In the genomic region with DNA sequence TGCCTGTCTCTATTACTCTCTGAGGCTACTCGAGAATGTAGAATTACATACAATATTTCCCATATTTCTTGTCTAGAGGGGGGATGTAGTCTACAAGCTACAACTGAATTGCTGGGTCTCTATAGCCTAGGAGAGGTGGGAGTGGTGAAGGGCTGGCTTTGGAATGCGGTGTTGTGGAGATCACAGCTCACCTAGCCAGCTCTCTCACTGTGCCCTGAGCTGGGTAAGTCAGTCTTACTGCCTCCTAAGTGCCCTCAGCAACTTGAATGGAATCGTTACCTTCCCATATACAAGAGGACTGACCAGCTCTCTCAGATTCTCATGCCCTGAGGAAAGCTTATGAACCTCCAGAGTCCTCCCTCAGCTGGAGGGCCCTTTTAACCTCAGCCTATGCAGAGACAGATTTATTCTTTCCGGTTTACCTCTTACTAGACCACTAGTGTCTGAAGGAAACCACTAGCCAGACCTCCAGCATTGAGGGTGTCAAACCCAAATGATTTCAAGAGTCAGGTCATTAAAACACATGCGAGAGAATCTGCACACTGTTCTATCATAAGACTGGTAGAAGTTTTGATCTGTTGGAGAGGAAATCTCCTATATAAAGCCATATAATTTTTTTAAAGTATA, we compare ENCODE assay signal across 26 cellular contexts. TPM values are rescaled to one million over a fixed set of nuclear protein-coding genes. Genes with fewer than 3 reads are reported as not detected.
"Had no signal": no experiment of that assay in that cellular context is flagged by ENCODE, and none has a peak within 500 bp of the region (broad histone marks: within the 10 kb centered on the region; RNA-seq: fewer than 3 reads in every experiment).

No MANE protein-coding gene starts in this region.

- H3K4me3 Mint-ChIP-seq: IgD-negative memory B cell had no signal

- H3K36me3 Mint-ChIP-seq: IgD-negative memory B cell had no signal

- H3K27ac ChIP-seq: HL-60, KMS-11, RWPE1 had no signal

- DNase-seq: Kasumi-1; MM.1S; NCI-H1092 treated with DMSO at 0.1 percent for 48 hours; NCI-H1436; NCI-H1694; NCI-H187 treated with DMSO at 0.1 percent for 48 hours; NCI-H2081; NCI-H2107; NCI-H2227 treated with DMSO at 0.1 percent for 48 hours; NCI-H510A; NCI-H524 treated with DMSO at 0.1 percent for 48 hours; NCI-H69; NCI-H774; NK-92 treated with Interleukin-12 subunit alpha and Interleukin-12 subunit beta, amount 100 ng/mL, for 24 hours; PC-3; SHP77 had no signal

- H3K27ac Mint-ChIP-seq: IgD-negative memory B cell had no signal

- H3K4me3 ChIP-seq: K562 had no signal

- H3K4me2 ChIP-seq: KMS-11 had no signal

- FAIRE-seq: HTR-8/SVneo, K562 had no signal

- H3K4me1 Mint-ChIP-seq: IgD-negative memory B cell had no signal

- H3K27me3 Mint-ChIP-seq: IgD-negative memory B cell had no signal

- ATAC-seq: K562, Panc1, PC-3, SK-N-SH treated with all-trans-retinoic acid at 6 μM for 48 hours had no signal

RNA-seq across cellular contexts. Expression of a gene that starts 20.6 kb away (rescaled TPM):
- total RNA-seq: K562, M059J, OCI-LY7, PC-3 had no signal
- polyA plus RNA-seq: IgD-negative memory B cell had no signal
